ENCODE assay signal across 16 cellular contexts in genomic region chr3:132569153-132569552, GRCh38. TPM values are rescaled to one million over a fixed set of nuclear protein-coding genes. Genes with fewer than 3 reads are reported as not detected.
DNase-seq lines count a peak whose midpoint lies in the region; ATAC-seq, FAIRE-seq and TF ChIP-seq lines count a peak whose summit lies in the region.
"Had no signal": no experiment of that assay in that cellular context is flagged by ENCODE, and none has a peak within 500 bp of the region (broad histone marks: within the 10 kb centered on the region; RNA-seq: fewer than 3 reads in every experiment).

No MANE protein-coding gene starts in this region.

- peaks cover 0 to 14% (median 11%) of the 10 kb centered on the region in 4 donors for H3K36me3 ChIP-seq in stomach

- peaks cover 0 to 4% of the 10 kb centered on the region in 2 donors for H3K9me3 Mint-ChIP-seq in stimulated activated naive B cell treated with anti-CD40 and anti-IgM and Interleukin-4, amounts not matched to agents 10 μg/mL and 1 μg/mL and 100 μg/mL, for 72 hours
- H3K9me3 Mint-ChIP-seq: CD8-positive, alpha-beta memory T cell had no signal

- H3K27ac Mint-ChIP-seq in stimulated activated naive B cell treated with anti-CD40 and anti-IgM and Interleukin-4, amounts not matched to agents 10 μg/mL and 1 μg/mL and 100 μg/mL, for 72 hours, result no peak overlapping the region
- H3K27ac Mint-ChIP-seq: IgD-negative memory B cell had no signal

- 9 to 24% (median 18%) methylated on average over 2 of the region's 2 CpGs for WGBS in stomach, 5 donors

- H3K27me3 ChIP-seq in stomach, result no peaks in the 10 kb centered on the region
- H3K27me3 ChIP-seq: gastrocnemius medialis had no signal

- H3K27me3 Mint-ChIP-seq in stimulated activated naive B cell treated with anti-CD40 and anti-IgM and Interleukin-4, amounts not matched to agents 10 μg/mL and 1 μg/mL and 100 μg/mL, for 72 hours, result no peaks in the 10 kb centered on the region
- H3K27me3 Mint-ChIP-seq: brain; CD8-positive, alpha-beta memory T cell; IgD-negative memory B cell; naive B cell had no signal

- no peaks in the 10 kb centered on the region for H3K9me3 ChIP-seq in stomach
- H3K9me3 ChIP-seq: gastrocnemius medialis had no signal

- intact Hi-C loops in stomach (cut with DNase I; ENCODE audit: low total_unique reads), result no loop called here

- H3K4me1 Mint-ChIP-seq in stimulated activated naive B cell treated with anti-CD40 and anti-IgM and Interleukin-4, amounts not matched to agents 10 μg/mL and 1 μg/mL and 100 μg/mL, for 72 hours, result peaks cover 10 to 28% of the 10 kb centered on the region in 2 donors
- H3K4me1 Mint-ChIP-seq: brain; CD8-positive, alpha-beta memory T cell; IgD-negative memory B cell had no signal

- H3K4me3 ChIP-seq in fibroblast of mammary gland (ENCODE audit: control insufficient read depth, low read depth, low read length) (no peak overlapping the region), stomach (no peak overlapping the region)
- H3K4me3 ChIP-seq: gastrocnemius medialis had no signal

- TF ChIP-seq EP300 in stomach (IDR thresholded peaks at IDR 0.05), result no peak

- TF ChIP-seq POLR2A in GM12892 (IDR thresholded peaks at IDR 0.05; ENCODE audit: low read depth, low read length) (no peak), stomach (IDR thresholded peaks at IDR 0.05) (no peak)

- peak; percentile 54 for FAIRE-seq in GM12892 (lab: Jason Lieb, UNC)

- TF ChIP-seq CTCF in fibroblast of mammary gland (conservative IDR thresholded peaks at IDR 0.05; ENCODE audit: control insufficient read depth, insufficient read depth, low read depth, low read length) (no peak), stomach (IDR thresholded peaks at IDR 0.05) (no peak)

- H3K27ac ChIP-seq in stomach, result no peak overlapping the region
- H3K27ac ChIP-seq: gastrocnemius medialis had no signal

- no peaks in the 10 kb centered on the region for H3K4me1 ChIP-seq in stomach
- H3K4me1 ChIP-seq: gastrocnemius medialis had no signal

- peak; percentile 41 to 55 for ATAC-seq in stimulated activated naive B cell treated with anti-CD40 and anti-IgM and Interleukin-4, amounts not matched to agents 10 μg/mL and 1 μg/mL and 100 μg/mL, for 72 hours (replicated peaks)
- no peak for ATAC-seq in HG03135 (IDR thresholded peaks at IDR 0.05; ENCODE audit: unreplicated experiment)
- ATAC-seq: gastrocnemius medialis, PC-3 had no signal

- H3K36me3 Mint-ChIP-seq in stimulated activated naive B cell treated with anti-CD40 and anti-IgM and Interleukin-4, amounts not matched to agents 10 μg/mL and 1 μg/mL and 100 μg/mL, for 72 hours, result peaks cover 36 to 67% of the 10 kb centered on the region in 2 donors

- H3K4me3 Mint-ChIP-seq in stimulated activated naive B cell treated with anti-CD40 and anti-IgM and Interleukin-4, amounts not matched to agents 10 μg/mL and 1 μg/mL and 100 μg/mL, for 72 hours, result no peak overlapping the region
- H3K4me3 Mint-ChIP-seq: brain; CD8-positive, alpha-beta memory T cell; IgD-negative memory B cell; naive B cell had no signal

- DNase-seq in GM12892 (ENCODE audit: insufficient read length) (no peak), RPMI7951 (ENCODE audit: low read depth) (peak; percentile 74), fibroblast of mammary gland (ENCODE audit: low read depth) (peak; percentile 42), H4 (ENCODE audit: low spot score) (no peak), stomach (no peak)
- DNase-seq in stimulated activated naive B cell treated with anti-CD40 and anti-IgM and Interleukin-4, amounts not matched to agents 10 μg/mL and 1 μg/mL and 100 μg/mL, for 72 hours, result no peak
- DNase-seq: CD8-positive, alpha-beta memory T cell; effector memory CD4-positive, alpha-beta T cell; gastrocnemius medialis; naive B cell; NCI-H146; PC-3; stimulated activated CD4-positive, alpha-beta T cell treated with anti-CD3 and anti-CD28 coated beads, Interleukin-4, amount 100 ng/mL, for 1 hour had no signal

RNA-seq across cellular contexts. Expression of gene ACKR4, which starts 27.9 kb away (rescaled TPM):
- 0.70 TPM for polyA plus RNA-seq in GM12892 (2012; ENCODE audit: missing spikeins)
- total RNA-seq in RPMI7951 (2014; rRNA removed; shearing (Covaris generic)), result 0.98 and 2.6 TPM in 2 replicates
- not detected in 2 replicates for total RNA-seq in H4 (2014; rRNA removed; shearing (Covaris generic))
- 10 to 100 TPM in 1 of 5 donors, 1 to 10 TPM in 3, under 1 TPM in 1; 0.58 to 16.7 (median 1.8) TPM for total RNA-seq in stomach
- polyA plus RNA-seq in stomach, result 1 to 10 TPM; 1.8 to 4.0 (median 3.5) TPM
- total RNA-seq: CD8-positive, alpha-beta memory T cell; gastrocnemius medialis; PC-3 had no signal
- polyA plus RNA-seq: CD8-positive, alpha-beta memory T cell; IgD-negative memory B cell had no signal

Comparison
In these comparisons a context has a peak if more than half of its experiments do, and no peak if none do; other contexts are left out.
1. DNase-seq: peak in RPMI7951 (single experiment) and fibroblast of mammary gland (single experiment); none in GM12892 (single experiment), stimulated activated naive B cell treated with anti-CD40 and anti-IgM and Interleukin-4, amounts not matched to agents 10 μg/mL and 1 μg/mL and 100 μg/mL, for 72 hours (single experiment), H4 (single experiment) and stomach (single experiment).